In the genomic region with DNA sequence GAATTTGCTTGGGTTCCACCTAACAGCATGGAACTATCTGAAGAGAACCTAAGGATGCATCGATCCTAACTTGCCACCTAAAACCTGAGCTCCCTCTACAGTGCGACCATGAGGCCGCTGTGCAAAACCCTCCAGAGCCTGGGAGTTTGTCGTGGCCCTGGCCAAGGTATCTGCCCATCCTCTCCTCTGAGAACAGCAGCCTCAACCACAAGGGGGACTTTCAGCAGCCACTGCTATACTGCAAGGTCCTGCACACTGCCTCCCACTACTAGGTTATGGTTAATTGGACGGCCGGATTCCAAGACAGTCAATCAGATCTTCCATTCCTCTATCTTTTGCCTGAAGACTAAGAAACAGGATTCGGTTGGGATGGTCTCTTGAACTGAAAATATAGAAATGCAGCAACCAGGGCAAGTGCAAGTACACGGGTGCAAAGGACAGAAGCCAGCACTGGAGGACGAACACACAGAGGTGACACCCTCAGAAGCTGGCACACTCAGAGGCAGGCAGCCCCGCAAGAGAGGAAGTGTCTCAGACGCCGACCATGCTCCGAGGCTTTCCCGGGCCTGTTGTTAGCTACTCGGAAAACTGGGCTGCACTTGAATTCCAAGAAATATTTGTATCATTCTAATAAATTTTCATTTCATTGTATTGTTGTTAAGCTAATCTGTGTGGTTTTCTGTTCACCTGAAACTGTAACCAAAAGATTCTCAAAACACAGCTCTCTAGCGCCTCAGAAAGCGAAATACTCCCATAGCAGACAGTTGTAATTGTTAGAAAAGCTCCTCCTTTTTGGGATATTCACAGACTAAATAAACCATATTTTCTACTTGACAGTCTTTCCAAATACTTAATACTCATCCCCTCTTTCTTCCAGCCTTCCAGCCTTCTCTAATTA, we compare ENCODE assay signal across 1 cellular context.
TF ChIP-seq lines count a peak whose summit lies in the region.

No MANE protein-coding gene starts in this region.

TF ChIP-seq in K562, 482 proteins besides CTCF, POLR2A, EP300 and RAD21 (continued from another document):
- TF ChIP-seq, protein P1, sequence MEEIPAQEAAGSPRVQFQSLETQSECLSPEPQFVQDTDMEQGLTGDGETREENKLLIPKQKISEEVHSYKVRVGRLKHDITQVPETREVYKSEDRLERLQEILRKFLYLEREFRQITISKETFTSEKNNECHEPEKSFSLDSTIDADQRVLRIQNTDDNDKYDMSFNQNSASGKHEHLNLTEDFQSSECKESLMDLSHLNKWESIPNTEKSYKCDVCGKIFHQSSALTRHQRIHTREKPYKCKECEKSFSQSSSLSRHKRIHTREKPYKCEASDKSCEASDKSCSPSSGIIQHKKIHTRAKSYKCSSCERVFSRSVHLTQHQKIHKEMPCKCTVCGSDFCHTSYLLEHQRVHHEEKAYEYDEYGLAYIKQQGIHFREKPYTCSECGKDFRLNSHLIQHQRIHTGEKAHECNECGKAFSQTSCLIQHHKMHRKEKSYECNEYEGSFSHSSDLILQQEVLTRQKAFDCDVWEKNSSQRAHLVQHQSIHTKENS (CRISPR knock-in tag; IDR thresholded peaks at IDR 0.05), result no peak
TF ChIP-seq in K562: peak in this region for 0.
